ENCODE assay signal across 8 cellular contexts in genomic region chr22:17742528-17742902, GRCh38. TPM values are rescaled to one million over a fixed set of nuclear protein-coding genes. Genes with fewer than 3 reads are reported as not detected.
DNase-seq lines count a peak whose midpoint lies in the region; ATAC-seq and TF ChIP-seq lines count a peak whose summit lies in the region.

No MANE protein-coding gene starts in this region.

- no peaks in the 10 kb centered on the region for H3K4me1 Mint-ChIP-seq in CD14-positive monocyte

- peak; percentile 47 for ATAC-seq in GM21717 (IDR thresholded peaks at IDR 0.05; ENCODE audit: unreplicated experiment)
- peak; percentile 67 to 90 for ATAC-seq in activated CD4-positive, CD25-positive, alpha-beta regulatory T cell treated with anti-CD3 and anti-CD28 coated beads, Interleukin-2, amount 50 U/mL, for 24 hours
- no peak for ATAC-seq in GM18858 (IDR thresholded peaks at IDR 0.05; ENCODE audit: unreplicated experiment)

- peak overlapping the region in 4 of 7 donors; percentile 33 to 61 (median 40) for H3K27ac Mint-ChIP-seq in CD14-positive monocyte

- intact Hi-C loops in CD14-positive monocyte (cut with micrococcal nuclease), result loop anchor here (2.0 to 10.0 kb wide), 3 partner anchors 42 to 332 kb away; partner anchors contain the start of gene PEX26 (in 1 of the 2)

- DNase-seq in CD14-positive monocyte (ENCODE audit: low spot score) (no peak), NCI-H2107 (lab: John Stamatoyannopoulos, UW) (peak; percentile 37), kidney tubule cell (ENCODE audit: low spot score) (peak; percentile 82)
- peak; percentile 52 for DNase-seq in central memory CD4-positive, alpha-beta T cell
- peak in 2 of 3 donors; percentile 35 to 59 for DNase-seq in stimulated activated CD4-positive, alpha-beta T cell treated with anti-CD3 and anti-CD28 coated beads, TNF-alpha, amount 100 ng/mL, for 1 hour (ENCODE audit: low read depth in 3 of 3, low spot score in 1 of 3)

- no peaks in the 10 kb centered on the region for H3K27me3 Mint-ChIP-seq in CD14-positive monocyte (ENCODE audit: low read depth in 3 of 3)

- peak; percentile 88 for TF ChIP-seq CTCF in CD14-positive monocyte (IDR thresholded peaks at IDR 0.05)

- no peaks in the 10 kb centered on the region for H3K9me3 Mint-ChIP-seq in CD14-positive monocyte

- no peak overlapping the region for H3K4me3 Mint-ChIP-seq in CD14-positive monocyte

- peaks cover 54 to 91% of the 10 kb centered on the region in 2 donors for H3K36me3 Mint-ChIP-seq in CD14-positive monocyte

RNA-seq across cellular contexts. Expression of gene BID, which starts 31.8 kb away (rescaled TPM):
- 100 to 1,000 TPM; 391 to 423 TPM for polyA plus RNA-seq in CD14-positive monocyte
